1 cellular context compared by ENCODE assay signal in the genomic region with DNA sequence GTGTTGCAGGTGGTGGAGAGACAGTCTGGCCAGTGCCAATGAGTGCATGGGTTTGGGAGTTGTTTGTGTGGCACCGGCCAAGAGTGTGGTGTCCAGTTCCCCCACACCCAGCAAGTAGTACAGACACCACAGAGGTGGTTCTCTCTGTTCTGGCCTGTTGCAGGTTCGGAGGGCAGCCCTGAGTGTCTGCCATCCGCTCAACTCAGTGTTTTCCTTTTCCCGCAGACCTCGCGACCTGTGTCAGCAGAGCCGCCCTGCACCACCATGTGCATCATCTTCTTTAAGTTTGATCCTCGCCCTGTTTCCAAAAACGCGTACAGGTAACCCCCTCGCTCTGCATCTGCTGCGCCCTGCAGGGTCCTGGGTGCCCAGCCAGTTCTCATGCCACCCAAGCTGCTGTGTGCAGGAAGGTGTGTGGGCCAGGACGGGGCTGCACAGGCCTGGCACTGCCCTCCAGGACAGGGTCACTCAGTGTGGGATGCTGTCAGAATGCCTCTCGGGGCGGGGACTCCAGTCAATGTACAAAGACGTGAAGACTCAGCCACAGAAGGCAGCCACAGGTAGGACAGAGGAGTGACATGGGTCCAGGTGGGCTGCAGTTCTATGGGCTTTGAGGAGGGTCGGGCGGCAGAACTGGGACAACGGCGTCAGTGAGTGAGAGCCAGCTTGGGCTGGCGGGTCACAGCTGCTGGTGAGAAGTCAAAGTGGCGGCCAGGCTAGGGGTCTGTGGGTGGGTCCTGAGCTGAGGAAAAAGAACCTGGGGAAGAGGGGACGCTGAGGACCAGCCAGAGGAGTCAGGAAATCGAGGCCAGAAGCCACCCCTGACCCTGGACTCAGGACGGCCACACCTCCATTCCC.
TF ChIP-seq lines count a peak whose summit lies in the region.

No MANE protein-coding gene starts in this region.

TF ChIP-seq in K562, 482 proteins besides CTCF, POLR2A, EP300 and RAD21 (continues in another document):
- no peak for TF ChIP-seq MTF1 (CRISPR knock-in tag; IDR thresholded peaks at IDR 0.05; ENCODE audit: borderline replicate concordance)
- TF ChIP-seq ZNF143 (CRISPR knock-in tag; IDR thresholded peaks at IDR 0.05): no peak
- no peak for TF ChIP-seq ZNF511 (CRISPR knock-in tag; IDR thresholded peaks at IDR 0.05)
- TF ChIP-seq LEF1 (IDR thresholded peaks at IDR 0.05): no peak
- TF ChIP-seq BRD9 (IDR thresholded peaks at IDR 0.05; ENCODE audit: low read depth, partially characterized antibody): no peak
- TF ChIP-seq ZNF175 (CRISPR knock-in tag; IDR thresholded peaks at IDR 0.05; ENCODE audit: low read depth): no peak
- TF ChIP-seq CHD2 (IDR thresholded peaks at IDR 0.05; ENCODE audit: low read depth, low read length): no peak
- no peak for TF ChIP-seq MYNN (IDR thresholded peaks at IDR 0.05)
- TF ChIP-seq MYNN (CRISPR knock-in tag; IDR thresholded peaks at IDR 0.05): peak; percentile 52; the same call in 1 of the 2 replicates
- no peak for TF ChIP-seq ZNF318 (IDR thresholded peaks at IDR 0.05; ENCODE audit: borderline replicate concordance in 1 of 2, low read depth in 1 of 2)
- no peak for TF ChIP-seq HNRNPUL1 (IDR thresholded peaks at IDR 0.05; ENCODE audit: low read length)
- no peak for TF ChIP-seq NFYB (IDR thresholded peaks at IDR 0.05; ENCODE audit: extremely low read depth, insufficient read length)
- TF ChIP-seq, protein P1, sequence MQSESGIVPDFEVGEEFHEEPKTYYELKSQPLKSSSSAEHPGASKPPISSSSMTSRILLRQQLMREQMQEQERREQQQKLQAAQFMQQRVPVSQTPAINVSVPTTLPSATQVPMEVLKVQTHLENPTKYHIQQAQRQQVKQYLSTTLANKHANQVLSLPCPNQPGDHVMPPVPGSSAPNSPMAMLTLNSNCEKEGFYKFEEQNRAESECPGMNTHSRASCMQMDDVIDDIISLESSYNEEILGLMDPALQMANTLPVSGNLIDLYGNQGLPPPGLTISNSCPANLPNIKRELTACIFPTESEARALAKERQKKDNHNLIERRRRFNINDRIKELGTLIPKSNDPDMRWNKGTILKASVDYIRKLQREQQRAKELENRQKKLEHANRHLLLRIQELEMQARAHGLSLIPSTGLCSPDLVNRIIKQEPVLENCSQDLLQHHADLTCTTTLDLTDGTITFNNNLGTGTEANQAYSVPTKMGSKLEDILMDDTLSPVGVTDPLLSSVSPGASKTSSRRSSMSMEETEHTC (IDR thresholded peaks at IDR 0.05): no peak
- no peak for TF ChIP-seq SMC3 (conservative IDR thresholded peaks at IDR 0.05; ENCODE audit: insufficient read depth, low read depth, low read length)
- no peak for TF ChIP-seq PRPF4 (IDR thresholded peaks at IDR 0.05; ENCODE audit: insufficient read depth, low read depth, low read length, poor library complexity, severe bottlenecking)
- TF ChIP-seq EGR1 (conservative IDR thresholded peaks at IDR 0.05): no peak
- TF ChIP-seq TRIM24 (IDR thresholded peaks at IDR 0.05): no peak
- no peak for TF ChIP-seq CXXC5 (CRISPR knock-in tag; IDR thresholded peaks at IDR 0.05)
- TF ChIP-seq ZNF134 (CRISPR knock-in tag; conservative IDR thresholded peaks at IDR 0.05): no peak
- no peak for TF ChIP-seq HNRNPLL (IDR thresholded peaks at IDR 0.05; ENCODE audit: low read depth, low read length, poor library complexity, severe bottlenecking)
- TF ChIP-seq, protein P2, sequence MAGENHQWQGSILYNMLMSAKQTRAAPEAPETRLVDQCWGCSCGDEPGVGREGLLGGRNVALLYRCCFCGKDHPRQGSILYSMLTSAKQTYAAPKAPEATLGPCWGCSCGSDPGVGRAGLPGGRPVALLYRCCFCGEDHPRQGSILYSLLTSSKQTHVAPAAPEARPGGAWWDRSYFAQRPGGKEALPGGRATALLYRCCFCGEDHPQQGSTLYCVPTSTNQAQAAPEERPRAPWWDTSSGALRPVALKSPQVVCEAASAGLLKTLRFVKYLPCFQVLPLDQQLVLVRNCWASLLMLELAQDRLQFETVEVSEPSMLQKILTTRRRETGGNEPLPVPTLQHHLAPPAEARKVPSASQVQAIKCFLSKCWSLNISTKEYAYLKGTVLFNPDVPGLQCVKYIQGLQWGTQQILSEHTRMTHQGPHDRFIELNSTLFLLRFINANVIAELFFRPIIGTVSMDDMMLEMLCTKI (IDR thresholded peaks at IDR 0.05; ENCODE audit: partially characterized antibody): no peak
- no peak for TF ChIP-seq ARID1B (IDR thresholded peaks at IDR 0.05)
- no peak for TF ChIP-seq NFATC3 (IDR thresholded peaks at IDR 0.05)
- no peak for TF ChIP-seq YBX1 (IDR thresholded peaks at IDR 0.05)
- no peak for TF ChIP-seq GABPB2 (CRISPR knock-in tag; conservative IDR thresholded peaks at IDR 0.05)
- TF ChIP-seq SAP30 (IDR thresholded peaks at IDR 0.05; ENCODE audit: borderline replicate concordance, insufficient read depth, low read depth, low read length, poor library complexity, severe bottlenecking): no peak
- no peak for TF ChIP-seq ZBTB34 (CRISPR knock-in tag; IDR thresholded peaks at IDR 0.05)
- TF ChIP-seq ZNF224 (CRISPR knock-in tag; IDR thresholded peaks at IDR 0.05): no peak
- 0 out of 2 replicates have a peak, but pooled peaks have one; percentile 35 for TF ChIP-seq ETS1 (conservative IDR thresholded peaks at IDR 0.05; ENCODE audit: control insufficient read depth, low read depth, low read length)
- TF ChIP-seq MBD2 (IDR thresholded peaks at IDR 0.05; ENCODE audit: borderline replicate concordance, low read depth): no peak; the same call in 1 of the 2 replicates
- no peak for TF ChIP-seq SREBF1 (IDR thresholded peaks at IDR 0.05; ENCODE audit: borderline replicate concordance, low read depth, low read length)
- TF ChIP-seq TBL1XR1 (IDR thresholded peaks at IDR 0.05; ENCODE audit: low read length in 2 of 2): no peak
- no peak for TF ChIP-seq BDP1 (IDR thresholded peaks at IDR 0.05; ENCODE audit: insufficient read depth, insufficient read length)
- TF ChIP-seq CBFA2T2 (conservative IDR thresholded peaks at IDR 0.05): no peak
- no peak for TF ChIP-seq NFE2L1 (tag; IDR thresholded peaks at IDR 0.05; ENCODE audit: borderline replicate concordance, low read depth)
- TF ChIP-seq STAT6 (CRISPR knock-in tag; IDR thresholded peaks at IDR 0.05): no peak
- no peak for TF ChIP-seq ZNF778 (CRISPR knock-in tag; IDR thresholded peaks at IDR 0.05)
- TF ChIP-seq POLR2G (IDR thresholded peaks at IDR 0.05; ENCODE audit: low read depth, low read length): peak; percentile 54
- no peak for TF ChIP-seq ZNF316 (IDR thresholded peaks at IDR 0.05)
- TF ChIP-seq ERF (CRISPR knock-in tag; IDR thresholded peaks at IDR 0.05): no peak
- no peak for TF ChIP-seq TEAD2 (tag; IDR thresholded peaks at IDR 0.05)
